ENCODE assay signal across 8 cellular contexts in the genomic region with DNA sequence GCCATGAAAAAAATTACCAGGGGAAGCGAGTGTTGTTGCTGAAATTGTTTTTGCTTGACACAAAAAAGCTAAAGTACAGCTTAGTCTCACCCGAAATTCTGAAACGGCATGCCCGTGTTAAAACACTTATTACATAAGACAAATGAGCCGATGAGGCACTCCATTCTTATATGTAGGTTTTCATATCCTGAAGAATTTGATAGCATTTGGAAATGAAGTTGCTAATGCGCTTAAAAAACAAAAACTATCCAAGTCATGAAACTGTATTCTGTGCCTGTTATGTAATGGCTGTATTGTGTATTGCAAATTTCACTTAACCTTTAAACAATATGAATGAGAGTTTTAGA. TPM values are rescaled to one million over a fixed set of nuclear protein-coding genes. Genes with fewer than 3 reads are reported as not detected.
DNase-seq lines count a peak whose midpoint lies in the region; ATAC-seq and TF ChIP-seq lines count a peak whose summit lies in the region.

No MANE protein-coding gene starts in this region.

- peaks cover 0 to 12% (median 0%) of the 10 kb centered on the region in 3 donors for H3K36me3 Mint-ChIP-seq in CD8-positive, alpha-beta memory T cell
- no peaks in the 10 kb centered on the region for H3K36me3 Mint-ChIP-seq in endodermal cell (ENCODE audit: low read depth)

- peak overlapping the region; percentile 84 for H3K27ac ChIP-seq in CD8-positive, alpha-beta memory T cell (ENCODE audit: low read depth, low read length)
- H3K27ac ChIP-seq in endodermal cell (ENCODE audit: low read depth, low read length) (no peak overlapping the region), neuronal stem cell (replicated peaks; ENCODE audit: low read length) (peak overlapping the region; percentile 90)

- H3K9me3 Mint-ChIP-seq in CD8-positive, alpha-beta memory T cell: no peaks in the 10 kb centered on the region
- H3K9me3 Mint-ChIP-seq in endodermal cell: no peaks in the 10 kb centered on the region

- DNase-seq in CD8-positive, alpha-beta memory T cell: no peak
- DNase-seq in OCI-M1 (lab: John Stamatoyannopoulos, UW) (peak; percentile 49), endodermal cell (no peak), neuronal stem cell (ENCODE audit: low spot score) (no peak), NCI-H1105 (lab: John Stamatoyannopoulos, UW) (no peak), COLO829 (ENCODE audit: low spot score) (no peak)

- no peak overlapping the region for H3K14ac ChIP-seq in neuronal stem cell (ENCODE audit: low read length)

- WGBS in endodermal cell (ENCODE audit: insufficient coverage in 1 of 2, insufficient read length in 1 of 2), 2 experiments: 42 to 50% methylated on average over 1 to 5 of the region's 6 CpGs
- WGBS in neuronal stem cell (ENCODE audit: extremely low coverage in 2 of 2, insufficient read length in 2 of 2, insufficient replicate concordance in 1 of 2), 2 donors: no CpG with 5 or more reads among the region's 6 CpGs

- H2BK5ac ChIP-seq in neuronal stem cell (ENCODE audit: low read length): no peak overlapping the region

- no peak overlapping the region for H4K8ac ChIP-seq in neuronal stem cell (ENCODE audit: low read depth, low read length)

- no peak overlapping the region for H2BK15ac ChIP-seq in neuronal stem cell (ENCODE audit: low read length)

- POLR2A ChIA-PET in CD8-positive, alpha-beta memory T cell (lab: Charles Lee): interaction anchor here (1.1 kb wide), 1 partner anchor 14 kb away, joined by 4 read pairs; no protein-coding TSS in a partner anchor

- H3K4me1 Mint-ChIP-seq in CD8-positive, alpha-beta memory T cell: peaks cover 35 to 41% (median 40%) of the 10 kb centered on the region in 3 donors
- peaks cover 36% of the 10 kb centered on the region for H3K4me1 Mint-ChIP-seq in endodermal cell

- H2AFZ ChIP-seq in neuronal stem cell (ENCODE audit: low read length): peak overlapping the region; percentile 95

- no peak overlapping the region for H3K18ac ChIP-seq in neuronal stem cell (ENCODE audit: low read length)

- no peak overlapping the region for H2AK5ac ChIP-seq in neuronal stem cell (ENCODE audit: low read depth, low read length)

- H3K9me3 ChIP-seq in CD8-positive, alpha-beta memory T cell (ENCODE audit: low read length): no peaks in the 10 kb centered on the region
- H3K9me3 ChIP-seq in endodermal cell (ENCODE audit: control insufficient read depth, low read length) (no peaks in the 10 kb centered on the region), neuronal stem cell (replicated peaks in 1 of 2; ENCODE audit: control insufficient read depth in 2 of 2, insufficient read depth in 1 of 2, low read depth in 1 of 2, low read length in 2 of 2) (no peaks in the 10 kb centered on the region)

- no peaks in the 10 kb centered on the region for H3K27me3 ChIP-seq in CD8-positive, alpha-beta memory T cell (ENCODE audit: insufficient read depth, low read length, poor library complexity, severe bottlenecking)
- no peaks in the 10 kb centered on the region for H3K27me3 ChIP-seq in endodermal cell (ENCODE audit: control insufficient read depth, insufficient read depth, low read length, poor library complexity, severe bottlenecking)
- H3K27me3 ChIP-seq in neuronal stem cell (ENCODE audit: control insufficient read depth in 3 of 3, insufficient read depth in 3 of 3, low read depth in 1 of 3, low read length in 3 of 3): no peaks in the 10 kb centered on the region

- no peak overlapping the region for H2BK120ac ChIP-seq in neuronal stem cell (ENCODE audit: low read depth, low read length)

- H3K9ac ChIP-seq in endodermal cell (ENCODE audit: extremely low read depth, low read length, poor library complexity, severe bottlenecking) (no peak overlapping the region), neuronal stem cell (ENCODE audit: low read depth, low read length, poor library complexity) (no peak overlapping the region)

- H3K4me1 ChIP-seq in CD8-positive, alpha-beta memory T cell (ENCODE audit: insufficient read depth, low read length): peaks cover 15% of the 10 kb centered on the region
- H3K4me1 ChIP-seq in endodermal cell (ENCODE audit: control insufficient read depth, insufficient read depth, low read length): peaks cover 3% of the 10 kb centered on the region
- H3K4me1 ChIP-seq in neuronal stem cell (ENCODE audit: control insufficient read depth in 2 of 2, insufficient read depth in 1 of 2, low read depth in 1 of 2, low read length in 2 of 2): peaks cover 3 to 7% of the 10 kb centered on the region in 2 donors

- no peak overlapping the region for H3K23ac ChIP-seq in neuronal stem cell (ENCODE audit: low read depth, low read length, poor library complexity)

- H3K4ac ChIP-seq in neuronal stem cell (ENCODE audit: low read length): no peak overlapping the region

- CTCF ChIA-PET in CD8-positive, alpha-beta memory T cell (lab: Charles Lee): interaction anchor here (1.1 kb wide), 1 partner anchor 455 kb away, joined by 3 read pairs; no protein-coding TSS in a partner anchor

- H3K4me2 ChIP-seq in neuronal stem cell (ENCODE audit: insufficient read depth, low read length, poor library complexity, severe bottlenecking): peak overlapping the region; percentile 77

- ATAC-seq in HG02642 (IDR thresholded peaks at IDR 0.05; ENCODE audit: poor library complexity, unreplicated experiment) (no peak), GM19328 (IDR thresholded peaks at IDR 0.05; ENCODE audit: unreplicated experiment) (no peak)

- no peak overlapping the region for H4K91ac ChIP-seq in neuronal stem cell (ENCODE audit: low read depth, low read length, poor library complexity)

- no peaks in the 10 kb centered on the region for H3K36me3 ChIP-seq in CD8-positive, alpha-beta memory T cell (ENCODE audit: insufficient read depth, low read length)
- H3K36me3 ChIP-seq in endodermal cell (ENCODE audit: control insufficient read depth, insufficient read depth, low read length): no peaks in the 10 kb centered on the region
- H3K36me3 ChIP-seq in neuronal stem cell (replicated peaks in 1 of 2; ENCODE audit: control insufficient read depth in 2 of 2, insufficient read depth in 2 of 2, low read length in 2 of 2): no peaks in the 10 kb centered on the region

- H3K79me1 ChIP-seq in neuronal stem cell (ENCODE audit: low read depth, low read length): peaks cover 1% of the 10 kb centered on the region

- no peak for TF ChIP-seq CTCF in endodermal cell (conservative IDR thresholded peaks at IDR 0.05)

- peaks cover 4 to 20% of the 10 kb centered on the region in 2 donors for H3K27me3 Mint-ChIP-seq in CD8-positive, alpha-beta memory T cell
- no peaks in the 10 kb centered on the region for H3K27me3 Mint-ChIP-seq in endodermal cell (ENCODE audit: insufficient read depth)

- H3K4me3 Mint-ChIP-seq in CD8-positive, alpha-beta memory T cell: peak overlapping the region; percentile 94 to 99 (median 98)
- H3K4me3 Mint-ChIP-seq in endodermal cell: peak overlapping the region; percentile 83

- H2BK12ac ChIP-seq in neuronal stem cell (ENCODE audit: low read length): no peak overlapping the region

- peak overlapping the region; percentile 95 to 98 (median 98) for H3K27ac Mint-ChIP-seq in CD8-positive, alpha-beta memory T cell
- no peak overlapping the region for H3K27ac Mint-ChIP-seq in endodermal cell

- peak overlapping the region; percentile 96 for H3K4me3 ChIP-seq in CD8-positive, alpha-beta memory T cell (ENCODE audit: low read length)
- H3K4me3 ChIP-seq in endodermal cell (ENCODE audit: low read length): peak overlapping the region; percentile 79
- H3K4me3 ChIP-seq in neuronal stem cell (ENCODE audit: low read length in 2 of 2): peak overlapping the region in 1 of 2 donors; percentile 92

RNA-seq across cellular contexts. Expression of gene NRIP1, which starts 1.4 kb away (rescaled TPM):
- total RNA-seq in CD8-positive, alpha-beta memory T cell: 10 to 100 TPM; 14.6 to 15.7 TPM
- 37.6 TPM for polyA plus RNA-seq in CD8-positive, alpha-beta memory T cell
- total RNA-seq in endodermal cell: 10 to 100 TPM; 29.9 to 35.9 TPM
- 38.8 TPM for polyA plus RNA-seq in endodermal cell (2013, experiment 1 of 2)
- 43.3 TPM for polyA plus RNA-seq in endodermal cell (2013, experiment 2 of 2)
- 37.9 TPM for polyA plus RNA-seq in neuronal stem cell (2013, experiment 1 of 2)
- polyA plus RNA-seq in neuronal stem cell (2013, experiment 2 of 2): 39.2 TPM
